Comparison of ENCODE assay signal across 24 cellular contexts in the genomic region with DNA sequence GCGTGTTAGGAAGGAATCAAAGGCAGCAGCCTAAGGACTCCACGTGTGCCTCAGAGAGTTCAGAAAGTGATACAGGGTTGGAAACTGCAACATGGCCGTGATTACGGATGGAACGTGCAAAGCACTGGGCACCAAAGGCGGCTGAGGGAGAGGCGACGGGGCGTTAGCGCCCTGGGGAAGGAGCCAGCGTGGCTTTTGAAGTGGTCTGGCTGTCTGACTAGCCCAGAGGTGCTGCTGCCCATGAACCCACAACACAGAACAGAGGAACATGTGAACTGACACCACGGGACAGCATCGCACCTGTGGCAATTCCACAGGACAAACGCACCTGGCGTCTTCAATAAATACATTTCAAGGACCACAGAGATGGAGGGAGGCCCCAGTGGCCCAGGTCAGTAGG. TPM values are rescaled to one million over a fixed set of nuclear protein-coding genes. Genes with fewer than 3 reads are reported as not detected.
"Had no signal": no experiment of that assay in that cellular context is flagged by ENCODE, and none has a peak within 500 bp of the region (broad histone marks: within the 10 kb centered on the region; RNA-seq: fewer than 3 reads in every experiment).

No MANE protein-coding gene starts in this region.

- H3K36me3 ChIP-seq: brain microvascular endothelial cell, cardiac muscle cell had no signal

- H3K27ac Mint-ChIP-seq: activated B cell treated with CpG ODN at 0.5 μM for 24 hours; activated CD4-positive, alpha-beta T cell treated with anti-CD3 and anti-CD28 coated beads, Interleukin-2, amount 10 ng/mL, durations not matched to agents 24 days and 14 days; activated naive CD4-positive, alpha-beta T cell treated with anti-CD3 and anti-CD28 coated beads for 36 hours; activated naive CD8-positive, alpha-beta T cell; T-cell had no signal

- DNase-seq: activated B cell treated with CpG ODN at 0.5 μM for 24 hours; activated CD4-positive, alpha-beta T cell treated with anti-CD3 and anti-CD28 coated beads for 1 hour; activated CD4-positive, alpha-beta T cell treated with anti-CD3 and anti-CD28 coated beads, Interleukin-2, amount 10 ng/mL, durations not matched to agents 24 days and 14 days; activated CD4-positive, alpha-beta T cell treated with anti-CD3 and anti-CD28 coated beads, Interleukin-2, amount 50 U/mL, for 48 hours; activated CD8-positive, alpha-beta memory T cell treated with anti-CD3 and anti-CD28 coated beads for 24 hours; activated effector memory CD4-positive, alpha-beta T cell treated with anti-CD3 and anti-CD28 coated beads, Interleukin-2, amount 50 U/mL, for 16 hours; activated naive CD4-positive, alpha-beta T cell treated with anti-CD3 and anti-CD28 coated beads for 36 hours; activated T-cell treated with anti-CD3 and anti-CD28 coated beads, Interleukin-2, amount 50 U/mL, for 4 hours; amygdala; brain microvascular endothelial cell; cerebellar nuclear complex; Kasumi-1; KBM-7; NCI-H1048; NCI-H146; NCI-H1930; NCI-H510A treated with DMSO at 0.1 percent for 48 hours; NCI-H69; SIG-M5; T-cell; T-helper 2 cell; T1000 had no signal

- H3K36me3 Mint-ChIP-seq: activated naive CD8-positive, alpha-beta T cell; T-cell had no signal

- H3K4me1 Mint-ChIP-seq: activated B cell treated with CpG ODN at 0.5 μM for 24 hours; activated CD4-positive, alpha-beta T cell treated with anti-CD3 and anti-CD28 coated beads, Interleukin-2, amount 10 ng/mL, durations not matched to agents 24 days and 14 days; T-cell had no signal

- H3K4me3 ChIP-seq: cardiac muscle cell had no signal

- H3K4me3 Mint-ChIP-seq: activated B cell treated with CpG ODN at 0.5 μM for 24 hours; activated CD4-positive, alpha-beta T cell treated with anti-CD3 and anti-CD28 coated beads, Interleukin-2, amount 10 ng/mL, durations not matched to agents 24 days and 14 days; activated naive CD4-positive, alpha-beta T cell treated with anti-CD3 and anti-CD28 coated beads for 36 hours; activated naive CD8-positive, alpha-beta T cell; activated T-cell treated with anti-CD3 and anti-CD28 coated beads, Interleukin-2, amount 50 U/mL, for 4 hours; T-cell had no signal

- H3K27me3 ChIP-seq: cardiac muscle cell had no signal

- ATAC-seq: activated T-cell treated with anti-CD3 and anti-CD28 coated beads, Interleukin-2, amount 50 U/mL, for 4 hours; T-cell had no signal

- H3K27ac ChIP-seq: brain microvascular endothelial cell, cardiac muscle cell had no signal

- H3K9me3 Mint-ChIP-seq: activated B cell treated with CpG ODN at 0.5 μM for 24 hours; activated T-cell treated with anti-CD3 and anti-CD28 coated beads, Interleukin-2, amount 50 U/mL, for 4 hours had no signal

- H3K27me3 Mint-ChIP-seq: activated B cell treated with CpG ODN at 0.5 μM for 24 hours; activated CD4-positive, alpha-beta T cell treated with anti-CD3 and anti-CD28 coated beads, Interleukin-2, amount 10 ng/mL, durations not matched to agents 24 days and 14 days had no signal

RNA-seq across cellular contexts. Expression of a gene that starts 22.0 kb away (rescaled TPM):
- total RNA-seq: activated CD4-positive, alpha-beta T cell treated with anti-CD3 and anti-CD28 coated beads, Interleukin-2, amount 10 ng/mL, durations not matched to agents 24 days and 14 days had no signal
